20 cellular contexts compared by ENCODE assay signal in the genomic region with DNA sequence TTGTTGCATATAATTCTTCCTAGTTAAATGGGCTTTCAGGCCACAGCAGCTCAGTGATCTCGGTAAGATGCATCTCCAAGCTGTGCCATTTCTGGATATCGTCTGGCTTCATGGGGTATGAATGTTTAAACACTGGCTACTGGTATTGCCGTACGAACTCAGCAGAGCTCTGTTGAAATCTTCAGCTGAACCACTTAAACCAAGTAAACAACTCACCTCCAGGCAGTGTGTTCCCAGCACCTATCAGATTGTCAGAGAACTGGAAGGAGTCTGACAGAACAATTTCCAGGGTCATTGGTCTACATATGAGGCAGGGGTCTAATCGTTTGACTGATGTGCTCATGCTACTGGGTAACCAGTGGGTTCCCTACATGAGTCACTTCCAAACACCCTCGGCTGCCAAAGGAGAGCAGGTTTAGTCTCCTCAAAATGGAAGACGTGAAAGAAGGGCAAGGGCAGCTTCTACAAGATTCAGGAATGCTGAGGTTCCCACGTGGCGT.
"Had no signal": no experiment of that assay in that cellular context is flagged by ENCODE, and none has a peak within 500 bp of the region (broad histone marks: within the 10 kb centered on the region; RNA-seq: fewer than 3 reads in every experiment).

No MANE protein-coding gene starts in this region.

- H3K9me3 ChIP-seq: vagina had no signal

- H3K4me1 Mint-ChIP-seq: nephron, neural progenitor cell had no signal

- H3K4me1 ChIP-seq: neural progenitor cell, psoas muscle had no signal

- H3K36me3 Mint-ChIP-seq: neural progenitor cell had no signal

- H3K36me3 ChIP-seq: esophagus squamous epithelium, gastrocnemius medialis, neural progenitor cell, sigmoid colon, thoracic aorta, tibial nerve, vagina had no signal

- H3K27ac Mint-ChIP-seq: nephron; neural progenitor cell; stimulated activated naive B cell treated with anti-CD40 and anti-IgM and Interleukin-4, amounts not matched to agents 10 μg/mL and 1 μg/mL and 100 μg/mL, for 72 hours; stimulated activated naive CD8-positive, alpha-beta T cell treated with anti-CD3 and anti-CD28 coated beads, Interleukin-15, Interleukin-2, amounts not matched to agents 100 ng/mL and 50 ng/mL, for 24 hours had no signal

- H3K4me3 Mint-ChIP-seq: nephron; neural progenitor cell; stimulated activated naive B cell treated with anti-CD40 and anti-IgM and Interleukin-4, amounts not matched to agents 10 μg/mL and 1 μg/mL and 100 μg/mL, for 72 hours; stimulated activated naive CD8-positive, alpha-beta T cell treated with anti-CD3 and anti-CD28 coated beads, Interleukin-15, Interleukin-2, amounts not matched to agents 100 ng/mL and 50 ng/mL, for 24 hours had no signal

- H3K27ac ChIP-seq: coronary artery, esophagus squamous epithelium, gastrocnemius medialis, neural progenitor cell, psoas muscle, sigmoid colon, thoracic aorta, tibial nerve, vagina had no signal

- DNase-seq: effector memory CD4-positive, alpha-beta T cell; esophagus squamous epithelium; gastrocnemius medialis; head of caudate nucleus; mammary epithelial cell; mesendoderm; naive thymus-derived CD4-positive, alpha-beta T cell; nucleus accumbens; psoas muscle; right cardiac atrium; sigmoid colon; stimulated activated CD4-positive, alpha-beta T cell treated with anti-CD3 and anti-CD28 coated beads, Interleukin-4, amount 100 ng/mL, for 4 hours; stimulated activated naive B cell treated with anti-CD40 and anti-IgM and Interleukin-4, amounts not matched to agents 10 μg/mL and 1 μg/mL and 100 μg/mL, for 72 hours had no signal

- ATAC-seq: gastrocnemius medialis had no signal

- H3K4me3 ChIP-seq: coronary artery, esophagus squamous epithelium, gastrocnemius medialis, neural progenitor cell, psoas muscle, sigmoid colon, vagina had no signal

- H3K27me3 ChIP-seq: esophagus squamous epithelium, gastrocnemius medialis, neural progenitor cell, sigmoid colon, tibial nerve, vagina had no signal
